ENCODE assay signal across 21 cellular contexts in the genomic region with DNA sequence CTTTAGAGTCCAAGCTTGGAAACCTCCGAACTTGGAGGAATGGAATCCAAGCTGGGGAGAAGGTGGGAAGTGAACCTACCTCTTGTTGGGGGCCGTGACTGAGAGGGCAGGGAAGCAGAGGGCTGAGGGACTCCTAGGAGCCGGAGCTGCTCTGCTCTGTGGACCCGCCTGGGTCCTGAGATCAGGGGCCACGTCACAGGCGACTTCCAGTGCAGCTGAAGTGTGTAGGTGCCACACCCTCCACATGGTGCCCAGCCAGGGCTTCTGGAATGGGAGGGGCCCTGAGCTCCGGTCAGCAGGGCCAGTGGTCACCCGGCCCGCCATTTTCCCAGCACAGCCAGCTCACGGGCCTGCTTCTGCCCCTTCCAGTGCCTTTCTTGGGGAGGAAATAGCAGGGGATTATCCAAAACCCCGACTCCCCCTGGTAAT.
"Had no signal": no experiment of that assay in that cellular context is flagged by ENCODE, and none has a peak within 500 bp of the region (broad histone marks: within the 10 kb centered on the region; RNA-seq: fewer than 3 reads in every experiment).

No MANE protein-coding gene starts in this region.

- H3K36me3 Mint-ChIP-seq: activated naive CD8-positive, alpha-beta T cell; memory B cell had no signal

- H3K27ac Mint-ChIP-seq: activated CD4-positive, alpha-beta T cell treated with anti-CD3 and anti-CD28 coated beads, Interleukin-2, amount 10 ng/mL, durations not matched to agents 7 days and 5 days; activated CD8-positive, alpha-beta T cell treated with anti-CD3 and anti-CD28 coated beads for 36 hours; activated naive CD8-positive, alpha-beta T cell; activated T-helper 2 cell treated with anti-CD3 and anti-CD28 coated beads, Interferon-gamma antibody, Interleukin-2, Interleukin-4, amounts not matched to agents 10 μg/mL and 5 μg/mL and 100 μg/mL, durations not matched to agents 14 hours and 24 hours and 36 hours; memory B cell; nephron had no signal

- H3K4me1 Mint-ChIP-seq: memory B cell had no signal

- H3K36me3 ChIP-seq: cardiac muscle cell, pancreas, tibial nerve had no signal

- DNase-seq: activated CD4-positive, alpha-beta T cell treated with anti-CD3 and anti-CD28 coated beads, Interleukin-2, amount 10 ng/mL, durations not matched to agents 7 days and 5 days; activated CD4-positive, CD25-positive, alpha-beta regulatory T cell treated with anti-CD3 and anti-CD28 coated beads, Interleukin-2, amount 50 U/mL, for 72 hours; activated CD8-positive, alpha-beta T cell treated with anti-CD3 and anti-CD28 coated beads for 36 hours; activated naive CD4-positive, alpha-beta T cell treated with Interleukin-2 at 50 U/mL for 16 hours; anterior cingulate cortex; body of pancreas; cortex of kidney; effector memory CD8-positive, alpha-beta T cell; foreskin fibroblast; hippocampal formation; psoas muscle; stimulated activated naive CD4-positive, alpha-beta T cell; T-helper 2 cell had no signal

- H3K9me3 Mint-ChIP-seq: activated T-cell treated with anti-CD3 and anti-CD28 coated beads, Interleukin-2, amount 50 U/mL, for 4 hours; effector memory CD8-positive, alpha-beta T cell had no signal

- H3K4me3 Mint-ChIP-seq: activated CD4-positive, alpha-beta T cell treated with anti-CD3 and anti-CD28 coated beads, Interleukin-2, amount 10 ng/mL, durations not matched to agents 7 days and 5 days; activated CD8-positive, alpha-beta T cell treated with anti-CD3 and anti-CD28 coated beads for 36 hours; activated naive CD8-positive, alpha-beta T cell; activated T-cell treated with anti-CD3 and anti-CD28 coated beads, Interleukin-2, amount 50 U/mL, for 4 hours; effector memory CD8-positive, alpha-beta T cell; memory B cell; nephron had no signal

- H3K4me1 ChIP-seq: body of pancreas, pancreas, tibial nerve had no signal

- H3K9me3 ChIP-seq: body of pancreas, pancreas, psoas muscle had no signal

- H3K27me3 ChIP-seq: body of pancreas, cardiac muscle cell, pancreas had no signal

- H3K4me3 ChIP-seq: body of pancreas, cardiac muscle cell, pancreas, psoas muscle, tibial nerve had no signal

- H3K27ac ChIP-seq: body of pancreas, cardiac muscle cell, pancreas, psoas muscle, tibial nerve had no signal
